Comparison of ENCODE assay signal across 8 cellular contexts in the genomic region with DNA sequence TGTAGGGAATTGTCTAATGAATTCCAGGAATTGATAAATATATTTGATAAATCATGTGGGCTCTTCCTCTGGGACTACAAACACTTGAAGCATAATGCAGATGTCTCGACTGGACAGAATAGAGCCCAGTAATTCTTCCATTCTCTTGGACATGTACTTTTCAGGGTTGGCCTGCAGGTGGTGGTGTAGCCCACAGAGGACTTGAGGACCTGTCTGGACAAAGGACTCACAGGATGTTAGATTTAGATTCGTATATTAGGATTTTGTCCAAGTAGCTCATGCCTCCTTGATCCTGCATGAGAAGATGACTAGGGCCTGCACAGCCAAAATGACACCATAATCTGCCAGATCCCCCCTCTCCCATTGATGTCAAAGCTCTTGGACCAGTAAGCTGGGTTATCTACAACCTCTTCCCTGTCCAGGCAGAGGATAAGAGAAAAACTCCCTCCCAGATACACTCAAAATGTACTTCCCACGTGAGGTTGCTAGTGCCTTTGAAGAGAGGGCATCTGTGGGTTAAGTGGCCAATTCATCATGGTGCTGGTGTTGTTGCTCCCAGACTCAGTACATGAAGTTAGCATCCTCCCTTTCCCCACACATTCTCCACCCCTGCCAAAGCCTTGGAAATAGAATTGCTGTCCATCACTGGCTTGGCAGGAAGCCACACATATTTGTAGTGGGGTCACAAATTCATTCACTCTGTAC.
DNase-seq lines count a peak whose midpoint lies in the region; ATAC-seq, FAIRE-seq and TF ChIP-seq lines count a peak whose summit lies in the region.

No MANE protein-coding gene starts in this region.

- DNase-seq in A172 (ENCODE audit: low spot score) (peak; percentile 64), GM12892 (ENCODE audit: insufficient read length) (no peak), NCI-H774 (lab: John Stamatoyannopoulos, UW) (peak; percentile 60), fibroblast of lung (ENCODE audit: low read depth in 2 of 2) (peak; percentile 81 to 91), ureter (ENCODE audit: low spot score) (peak; percentile 61)
- peak; percentile 66 for DNase-seq in activated T-cell treated with anti-CD3 and anti-CD28 coated beads, Interleukin-2, amount 50 U/mL, for 24 hours

- TF ChIP-seq CTCF in fibroblast of lung (conservative IDR thresholded peaks at IDR 0.05 in 1 of 2, IDR thresholded peaks at IDR 0.05 in 1 of 2; ENCODE audit: low read depth in 1 of 2, low read length in 2 of 2) (peak; percentile 64 to 82), neural cell (IDR thresholded peaks at IDR 0.05; ENCODE audit: poor library complexity, severe bottlenecking) (no peak)

- no peak overlapping the region for H3K4me3 Mint-ChIP-seq in activated T-cell treated with anti-CD3 and anti-CD28 coated beads, Interleukin-2, amount 50 U/mL, for 24 hours

- H3K4me1 Mint-ChIP-seq in activated T-cell treated with anti-CD3 and anti-CD28 coated beads, Interleukin-2, amount 50 U/mL, for 24 hours (ENCODE audit: low read depth), result no peaks in the 10 kb centered on the region

- no peak for TF ChIP-seq EP300 in neural cell (conservative IDR thresholded peaks at IDR 0.05; ENCODE audit: poor library complexity, severe bottlenecking)

- no peaks in the 10 kb centered on the region for H3K27me3 Mint-ChIP-seq in activated T-cell treated with anti-CD3 and anti-CD28 coated beads, Interleukin-2, amount 50 U/mL, for 24 hours

- H2AFZ ChIP-seq in fibroblast of lung (ENCODE audit: low read length) (no peak overlapping the region), neural cell (ENCODE audit: low read depth, low read length) (no peak overlapping the region)

- H3K79me2 ChIP-seq in fibroblast of lung (ENCODE audit: control insufficient read depth, insufficient read depth, low read length) (no peaks in the 10 kb centered on the region), neural cell (replicated peaks; ENCODE audit: insufficient read depth, low read length) (no peaks in the 10 kb centered on the region)

- H3K9me2 ChIP-seq in neural cell (ENCODE audit: insufficient read depth, low read length), result no peaks in the 10 kb centered on the region

- H3K36me3 ChIP-seq in fibroblast of lung (ENCODE audit: control insufficient read depth, insufficient read depth, low read length) (no peaks in the 10 kb centered on the region), neural cell (ENCODE audit: insufficient read depth, low read length) (no peaks in the 10 kb centered on the region)

- H3K9me3 Mint-ChIP-seq in activated T-cell treated with anti-CD3 and anti-CD28 coated beads, Interleukin-2, amount 50 U/mL, for 24 hours, result no peaks in the 10 kb centered on the region

- H3K4me2 ChIP-seq in fibroblast of lung (ENCODE audit: extremely low read depth, insufficient read depth, low read length) (no peak overlapping the region), neural cell (ENCODE audit: low read length) (no peak overlapping the region)

- H3K4me1 ChIP-seq in fibroblast of lung (ENCODE audit: control insufficient read depth, extremely low read depth, insufficient read depth, low read length), result peaks cover 5% of the 10 kb centered on the region

- H3K27ac Mint-ChIP-seq in activated T-cell treated with anti-CD3 and anti-CD28 coated beads, Interleukin-2, amount 50 U/mL, for 24 hours, result no peak overlapping the region

- H3K27me3 ChIP-seq in fibroblast of lung (ENCODE audit: control insufficient read depth, insufficient read depth, low read length) (no peaks in the 10 kb centered on the region), neural cell (ENCODE audit: insufficient read depth, low read depth, low read length) (no peaks in the 10 kb centered on the region)

- H3K9me3 ChIP-seq in fibroblast of lung (ENCODE audit: control insufficient read depth, insufficient read depth, low read depth, low read length), result no peaks in the 10 kb centered on the region
- no peaks in the 10 kb centered on the region for H3K9me3 ChIP-seq in neural cell (ENCODE audit: low read length)

- H3K27ac ChIP-seq in fibroblast of lung (ENCODE audit: insufficient read depth, low read length) (no peak overlapping the region), neural cell (ENCODE audit: low read length) (no peak overlapping the region)

- H3K4me3 ChIP-seq in fibroblast of lung (replicated peaks in 1 of 4; ENCODE audit: control extremely low read depth in 1 of 4, insufficient read depth in 1 of 4, low read depth in 3 of 4, low read length in 4 of 4) (no peak overlapping the region), neural cell (ENCODE audit: low read length) (no peak overlapping the region)

- no peaks in the 10 kb centered on the region for H3K36me3 Mint-ChIP-seq in activated T-cell treated with anti-CD3 and anti-CD28 coated beads, Interleukin-2, amount 50 U/mL, for 24 hours (ENCODE audit: low read depth)

- ATAC-seq in HG03095 (IDR thresholded peaks at IDR 0.05; ENCODE audit: unreplicated experiment), result peak; percentile 62

- peak; percentile 87 for FAIRE-seq in GM12892 (lab: Jason Lieb, UNC)

- H3F3A ChIP-seq in neural cell (ENCODE audit: insufficient read depth, low read length, poor library complexity, severe bottlenecking), result no peaks in the 10 kb centered on the region

- no peak for TF ChIP-seq POLR2A in GM12892 (IDR thresholded peaks at IDR 0.05; ENCODE audit: low read depth, low read length)

- H4K20me1 ChIP-seq in fibroblast of lung (ENCODE audit: control insufficient read depth, extremely low read depth, insufficient read depth, low read length) (no peaks in the 10 kb centered on the region), neural cell (ENCODE audit: insufficient read depth) (no peaks in the 10 kb centered on the region)

- TF ChIP-seq RAD21 in neural cell (conservative IDR thresholded peaks at IDR 0.05), result peak; percentile 19

- H3K9ac ChIP-seq in fibroblast of lung (ENCODE audit: insufficient read depth, low read length) (no peak overlapping the region), neural cell (ENCODE audit: low read length) (no peak overlapping the region)

TF ChIP-seq in neural cell, 6 proteins besides CTCF, POLR2A, EP300 and RAD21:
- TF ChIP-seq SMC3 (conservative IDR thresholded peaks at IDR 0.05; ENCODE audit: poor library complexity) (no peak), TAF1 (IDR thresholded peaks at IDR 0.05; ENCODE audit: low read depth) (no peak), EZH2 (IDR thresholded peaks at IDR 0.05; ENCODE audit: borderline replicate concordance, insufficient read depth, low read length, poor library complexity, severe bottlenecking) (no peak), POLR2AphosphoS5 (IDR thresholded peaks at IDR 0.05) (no peak), MXI1 (conservative IDR thresholded peaks at IDR 0.05; ENCODE audit: poor library complexity, severe bottlenecking) (no peak)
- TF ChIP-seq, protein P1, sequence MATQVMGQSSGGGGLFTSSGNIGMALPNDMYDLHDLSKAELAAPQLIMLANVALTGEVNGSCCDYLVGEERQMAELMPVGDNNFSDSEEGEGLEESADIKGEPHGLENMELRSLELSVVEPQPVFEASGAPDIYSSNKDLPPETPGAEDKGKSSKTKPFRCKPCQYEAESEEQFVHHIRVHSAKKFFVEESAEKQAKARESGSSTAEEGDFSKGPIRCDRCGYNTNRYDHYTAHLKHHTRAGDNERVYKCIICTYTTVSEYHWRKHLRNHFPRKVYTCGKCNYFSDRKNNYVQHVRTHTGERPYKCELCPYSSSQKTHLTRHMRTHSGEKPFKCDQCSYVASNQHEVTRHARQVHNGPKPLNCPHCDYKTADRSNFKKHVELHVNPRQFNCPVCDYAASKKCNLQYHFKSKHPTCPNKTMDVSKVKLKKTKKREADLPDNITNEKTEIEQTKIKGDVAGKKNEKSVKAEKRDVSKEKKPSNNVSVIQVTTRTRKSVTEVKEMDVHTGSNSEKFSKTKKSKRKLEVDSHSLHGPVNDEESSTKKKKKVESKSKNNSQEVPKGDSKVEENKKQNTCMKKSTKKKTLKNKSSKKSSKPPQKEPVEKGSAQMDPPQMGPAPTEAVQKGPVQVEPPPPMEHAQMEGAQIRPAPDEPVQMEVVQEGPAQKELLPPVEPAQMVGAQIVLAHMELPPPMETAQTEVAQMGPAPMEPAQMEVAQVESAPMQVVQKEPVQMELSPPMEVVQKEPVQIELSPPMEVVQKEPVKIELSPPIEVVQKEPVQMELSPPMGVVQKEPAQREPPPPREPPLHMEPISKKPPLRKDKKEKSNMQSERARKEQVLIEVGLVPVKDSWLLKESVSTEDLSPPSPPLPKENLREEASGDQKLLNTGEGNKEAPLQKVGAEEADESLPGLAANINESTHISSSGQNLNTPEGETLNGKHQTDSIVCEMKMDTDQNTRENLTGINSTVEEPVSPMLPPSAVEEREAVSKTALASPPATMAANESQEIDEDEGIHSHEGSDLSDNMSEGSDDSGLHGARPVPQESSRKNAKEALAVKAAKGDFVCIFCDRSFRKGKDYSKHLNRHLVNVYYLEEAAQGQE (IDR thresholded peaks at IDR 0.05; ENCODE audit: borderline replicate concordance), result no peak
